Comparison of ENCODE assay signal across 1 cellular context in genomic region chr6:947235-947934, GRCh38.
A peak's percentile ranks its signal among the peaks of the same experiment; 100 is the strongest.
TF ChIP-seq lines count a peak whose summit lies in the region.

No MANE protein-coding gene starts in this region.

TF ChIP-seq in HepG2, 621 proteins besides CTCF, POLR2A, EP300 and RAD21:
- TF ChIP-seq REPIN1 (CRISPR knock-in tag; IDR thresholded peaks at IDR 0.05; ENCODE audit: borderline replicate concordance, low read depth) = no peak
- no peak for TF ChIP-seq ZMYM2 (CRISPR knock-in tag; IDR thresholded peaks at IDR 0.05)
- no peak for TF ChIP-seq ZNF282 (IDR thresholded peaks at IDR 0.05; ENCODE audit: partially characterized antibody)
- peak; percentile 45 for TF ChIP-seq STAG1 (CRISPR knock-in tag; IDR thresholded peaks at IDR 0.05)
- no peak for TF ChIP-seq E2F1 (CRISPR knock-in tag; IDR thresholded peaks at IDR 0.05)
- TF ChIP-seq SIN3A (IDR thresholded peaks at IDR 0.05; ENCODE audit: borderline replicate concordance, low read depth, low read length) = no peak
- no peak for TF ChIP-seq ZNF101 (CRISPR knock-in tag; IDR thresholded peaks at IDR 0.05; ENCODE audit: borderline replicate concordance, low read depth)
- TF ChIP-seq ZNF264 (CRISPR knock-in tag; IDR thresholded peaks at IDR 0.05) = no peak
